17 cellular contexts compared by ENCODE assay signal in genomic region chr7:93013471-93014061, GRCh38.
A peak's percentile ranks its signal among the peaks of the same experiment; 100 is the strongest.
DNase-seq lines count a peak whose midpoint lies in the region; ATAC-seq and TF ChIP-seq lines count a peak whose summit lies in the region.
"Had no signal": no experiment of that assay in that cellular context is flagged by ENCODE, and none has a peak within 500 bp of the region (broad histone marks: within the 10 kb centered on the region; RNA-seq: fewer than 3 reads in every experiment).

No MANE protein-coding gene starts in this region.

- no peak overlapping the region; the same call in 1 of the 2 replicates for H2AFZ ChIP-seq in SK-N-SH (ENCODE audit: low read depth)
- no peak overlapping the region for H2AFZ ChIP-seq in hepatocyte

- H3K4me1 ChIP-seq in SK-N-SH (ENCODE audit: control insufficient read depth in 1 of 2, insufficient read depth in 2 of 2, low read depth in 1 of 2, low read length in 1 of 2) = peaks cover 14 to 33% of the 10 kb centered on the region in 2 experiments
- H3K4me1 ChIP-seq in hepatocyte (ENCODE audit: insufficient read depth) = peaks cover 42% of the 10 kb centered on the region
- H3K4me1 ChIP-seq in suprapubic skin = peaks cover 38% of the 10 kb centered on the region

- no peak for TF ChIP-seq RAD21 in SK-N-SH (IDR thresholded peaks at IDR 0.05; ENCODE audit: low read length)

- H3K4me3 ChIP-seq in SK-N-SH (ENCODE audit: low read depth in 2 of 2, low read length in 1 of 2) (no peak overlapping the region), hepatocyte (no peak overlapping the region), suprapubic skin (no peak overlapping the region)
- H3K4me3 ChIP-seq: BLaER1, GM12878 had no signal

- H3K36me3 ChIP-seq in SK-N-SH (replicated peaks in 1 of 2; ENCODE audit: control insufficient read depth in 1 of 2, insufficient read depth in 2 of 2, low read length in 1 of 2) = no peaks in the 10 kb centered on the region
- no peaks in the 10 kb centered on the region for H3K36me3 ChIP-seq in hepatocyte (replicated peaks; ENCODE audit: insufficient read depth, low read depth)
- H3K36me3 ChIP-seq in suprapubic skin = no peaks in the 10 kb centered on the region
- H3K36me3 ChIP-seq: BLaER1 had no signal

- TF ChIP-seq EP300 in SK-N-SH (IDR thresholded peaks at IDR 0.05; ENCODE audit: borderline replicate concordance in 1 of 2, low read depth in 1 of 2, low read length in 1 of 2) (no peak), suprapubic skin (IDR thresholded peaks at IDR 0.05) (no peak)

- H3K9me2 ChIP-seq in SK-N-SH = no peaks in the 10 kb centered on the region
- no peaks in the 10 kb centered on the region for H3K9me2 ChIP-seq in hepatocyte (replicated peaks; ENCODE audit: insufficient read depth)

- H3K4me2 ChIP-seq in SK-N-SH (no peak overlapping the region), hepatocyte (no peak overlapping the region)
- H3K4me2 ChIP-seq: BLaER1 had no signal

- POLR2A ChIA-PET in SK-N-SH (lab: Yijun Ruan, JAX) = no interaction called here

- peak overlapping the region; percentile 64 to 90; a peak in 3 of 4 replicates for H3K27ac ChIP-seq in SK-N-SH (ENCODE audit: low read depth in 2 of 2, low read length in 1 of 2)
- H3K27ac ChIP-seq in hepatocyte = peak overlapping the region; percentile 39
- H3K27ac ChIP-seq in suprapubic skin = peak overlapping the region; percentile 8
- H3K27ac ChIP-seq: BLaER1 had no signal

- H4K20me1 ChIP-seq in SK-N-SH (ENCODE audit: insufficient read depth) (no peaks in the 10 kb centered on the region), hepatocyte (ENCODE audit: insufficient read depth, poor library complexity, severe bottlenecking) (no peaks in the 10 kb centered on the region)
- H4K20me1 ChIP-seq: BLaER1 had no signal

- ATAC-seq in SK-N-SH treated with all-trans-retinoic acid at 6 μM for 48 hours = no peak
- ATAC-seq in GM19328 (IDR thresholded peaks at IDR 0.05; ENCODE audit: unreplicated experiment) = no peak
- ATAC-seq: CD8-positive, alpha-beta T cell; GM12878 had no signal

- CTCF ChIA-PET in SK-N-SH (lab: Yijun Ruan, JAX) = no interaction called here

- H3F3A ChIP-seq in SK-N-SH (replicated peaks; ENCODE audit: insufficient read depth) = peaks cover 22% of the 10 kb centered on the region

- DNase-seq in SK-N-SH (no peak), astrocyte of the hippocampus (ENCODE audit: low read depth, low spot score) (peak; percentile 15), hepatocyte (ENCODE audit: low spot score) (no peak), suprapubic skin (ENCODE audit: low spot score in 2 of 2) (no peak), NCI-H1694 treated with DMSO at 0.1 percent for 48 hours (lab: John Stamatoyannopoulos, UW) (no peak), A172 (ENCODE audit: low spot score) (no peak)
- DNase-seq: 8988T; CD8-positive, alpha-beta T cell; H7; NCI-H1092 treated with DMSO at 0.1 percent for 48 hours; NCI-H146; NCI-H2081 treated with DMSO at 0.1 percent for 48 hours; SHP77 treated with DMSO at 0.1 percent for 48 hours had no signal

- H3K79me2 ChIP-seq in SK-N-SH (ENCODE audit: insufficient read depth) (no peaks in the 10 kb centered on the region), hepatocyte (no peaks in the 10 kb centered on the region)

- no peak overlapping the region for H3K9ac ChIP-seq in SK-N-SH
- H3K9ac ChIP-seq: BLaER1 had no signal

- WGBS in SK-N-SH (ENCODE audit: low lambda C conversion rate) = 81% methylated on average over 2 of the region's 2 CpGs
- 63% methylated on average over 2 of the region's 2 CpGs for WGBS in hepatocyte (ENCODE audit: low lambda C conversion rate, missing lambda C conversion rate)
- 98% methylated on average over 2 of the region's 2 CpGs for WGBS in suprapubic skin

- H3K27me3 ChIP-seq in SK-N-SH (ENCODE audit: insufficient read depth) (no peaks in the 10 kb centered on the region), hepatocyte (no peaks in the 10 kb centered on the region), suprapubic skin (no peaks in the 10 kb centered on the region)
- H3K27me3 ChIP-seq: BLaER1 had no signal

- no peaks in the 10 kb centered on the region for H3K9me3 ChIP-seq in SK-N-SH
- H3K9me3 ChIP-seq in hepatocyte (ENCODE audit: low read depth) = no peaks in the 10 kb centered on the region
- no peaks in the 10 kb centered on the region for H3K9me3 ChIP-seq in suprapubic skin
- H3K9me3 ChIP-seq: BLaER1 had no signal

- no peak for TF ChIP-seq POLR2A in suprapubic skin (IDR thresholded peaks at IDR 0.05)

- TF ChIP-seq CTCF in SK-N-SH (IDR thresholded peaks at IDR 0.05) (no peak), hepatocyte (IDR thresholded peaks at IDR 0.05; ENCODE audit: poor library complexity) (no peak), suprapubic skin (IDR thresholded peaks at IDR 0.05) (no peak)

TF ChIP-seq in SK-N-SH, 30 proteins besides CTCF, POLR2A, EP300 and RAD21 (continues in another document):
- TF ChIP-seq, protein P1, sequence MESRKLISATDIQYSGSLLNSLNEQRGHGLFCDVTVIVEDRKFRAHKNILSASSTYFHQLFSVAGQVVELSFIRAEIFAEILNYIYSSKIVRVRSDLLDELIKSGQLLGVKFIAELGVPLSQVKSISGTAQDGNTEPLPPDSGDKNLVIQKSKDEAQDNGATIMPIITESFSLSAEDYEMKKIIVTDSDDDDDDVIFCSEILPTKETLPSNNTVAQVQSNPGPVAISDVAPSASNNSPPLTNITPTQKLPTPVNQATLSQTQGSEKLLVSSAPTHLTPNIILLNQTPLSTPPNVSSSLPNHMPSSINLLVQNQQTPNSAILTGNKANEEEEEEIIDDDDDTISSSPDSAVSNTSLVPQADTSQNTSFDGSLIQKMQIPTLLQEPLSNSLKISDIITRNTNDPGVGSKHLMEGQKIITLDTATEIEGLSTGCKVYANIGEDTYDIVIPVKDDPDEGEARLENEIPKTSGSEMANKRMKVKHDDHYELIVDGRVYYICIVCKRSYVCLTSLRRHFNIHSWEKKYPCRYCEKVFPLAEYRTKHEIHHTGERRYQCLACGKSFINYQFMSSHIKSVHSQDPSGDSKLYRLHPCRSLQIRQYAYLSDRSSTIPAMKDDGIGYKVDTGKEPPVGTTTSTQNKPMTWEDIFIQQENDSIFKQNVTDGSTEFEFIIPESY (IDR thresholded peaks at IDR 0.05; ENCODE audit: borderline replicate concordance, low read depth) = no peak

TF ChIP-seq in SK-N-SH treated with all-trans-retinoic acid at 6 μM for 48 hours, 23 proteins besides CTCF, POLR2A, EP300 and RAD21 (continues in another document):
- TF ChIP-seq ZNF8 (CRISPR knock-in tag; IDR thresholded peaks at IDR 0.05) = no peak
- no peak for TF ChIP-seq ARNTL (CRISPR knock-in tag; IDR thresholded peaks at IDR 0.05; ENCODE audit: borderline replicate concordance, low read depth)
- TF ChIP-seq RARB (CRISPR knock-in tag; IDR thresholded peaks at IDR 0.05) = no peak
- TF ChIP-seq GLIS3 (CRISPR knock-in tag; IDR thresholded peaks at IDR 0.05) = no peak
- no peak for TF ChIP-seq ESRRG (CRISPR knock-in tag; IDR thresholded peaks at IDR 0.05)
- no peak for TF ChIP-seq TOX (CRISPR knock-in tag; IDR thresholded peaks at IDR 0.05; ENCODE audit: borderline replicate concordance)
- TF ChIP-seq ZNF565 (CRISPR knock-in tag; conservative IDR thresholded peaks at IDR 0.05; ENCODE audit: low read depth) = no peak
- TF ChIP-seq, protein P2, sequence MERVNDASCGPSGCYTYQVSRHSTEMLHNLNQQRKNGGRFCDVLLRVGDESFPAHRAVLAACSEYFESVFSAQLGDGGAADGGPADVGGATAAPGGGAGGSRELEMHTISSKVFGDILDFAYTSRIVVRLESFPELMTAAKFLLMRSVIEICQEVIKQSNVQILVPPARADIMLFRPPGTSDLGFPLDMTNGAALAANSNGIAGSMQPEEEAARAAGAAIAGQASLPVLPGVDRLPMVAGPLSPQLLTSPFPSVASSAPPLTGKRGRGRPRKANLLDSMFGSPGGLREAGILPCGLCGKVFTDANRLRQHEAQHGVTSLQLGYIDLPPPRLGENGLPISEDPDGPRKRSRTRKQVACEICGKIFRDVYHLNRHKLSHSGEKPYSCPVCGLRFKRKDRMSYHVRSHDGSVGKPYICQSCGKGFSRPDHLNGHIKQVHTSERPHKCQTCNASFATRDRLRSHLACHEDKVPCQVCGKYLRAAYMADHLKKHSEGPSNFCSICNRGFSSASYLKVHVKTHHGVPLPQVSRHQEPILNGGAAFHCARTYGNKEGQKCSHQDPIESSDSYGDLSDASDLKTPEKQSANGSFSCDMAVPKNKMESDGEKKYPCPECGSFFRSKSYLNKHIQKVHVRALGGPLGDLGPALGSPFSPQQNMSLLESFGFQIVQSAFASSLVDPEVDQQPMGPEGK (CRISPR knock-in tag; IDR thresholded peaks at IDR 0.05; ENCODE audit: borderline replicate concordance) = no peak
- no peak for TF ChIP-seq ISL1 (CRISPR knock-in tag; IDR thresholded peaks at IDR 0.05)
- no peak for TF ChIP-seq CSRNP3 (CRISPR knock-in tag; IDR thresholded peaks at IDR 0.05)
- no peak for TF ChIP-seq OSR1 (CRISPR knock-in tag; IDR thresholded peaks at IDR 0.05)
- no peak for TF ChIP-seq TCF4 (CRISPR knock-in tag; IDR thresholded peaks at IDR 0.05; ENCODE audit: borderline replicate concordance)

Comparison
In these comparisons a context has a peak if more than half of its experiments do, and no peak if none do; other contexts are left out.
1. H3K27ac ChIP-seq: peak in every context shown above with its lines; median percentile 77 in SK-N-SH; 39 in hepatocyte; 8 in suprapubic skin.